ENCODE assay signal across 27 cellular contexts in genomic region chr7:133339772-133340171, GRCh38.
"Had no signal": no experiment of that assay in that cellular context is flagged by ENCODE, and none has a peak within 500 bp of the region (broad histone marks: within the 10 kb centered on the region; RNA-seq: fewer than 3 reads in every experiment).

No MANE protein-coding gene starts in this region.

- H3K27me3 ChIP-seq: brain microvascular endothelial cell, cardiac muscle cell had no signal

- H3K27me3 Mint-ChIP-seq: activated B cell treated with CpG ODN at 0.5 μM for 24 hours; activated CD4-positive, alpha-beta T cell treated with anti-CD3 and anti-CD28 coated beads, Interleukin-2, amount 10 ng/mL, durations not matched to agents 24 days and 14 days; activated CD8-positive, alpha-beta memory T cell treated with anti-CD3 and anti-CD28 coated beads, Interleukin-2, amount 10 ng/mL, durations not matched to agents 7 days and 5 days; activated naive CD8-positive, alpha-beta T cell; activated T-cell treated with anti-CD3 and anti-CD28 coated beads, Interleukin-2, amount 50 U/mL, for 24 hours had no signal

- H3K4me3 Mint-ChIP-seq: activated B cell treated with CpG ODN at 0.5 μM for 24 hours; activated CD4-positive, alpha-beta T cell treated with anti-CD3 and anti-CD28 coated beads, Interleukin-2, amount 10 ng/mL, durations not matched to agents 24 days and 14 days; activated CD8-positive, alpha-beta memory T cell treated with anti-CD3 and anti-CD28 coated beads, Interleukin-2, amount 10 ng/mL, durations not matched to agents 7 days and 5 days; activated naive CD4-positive, alpha-beta T cell treated with anti-CD3 and anti-CD28 coated beads for 36 hours; activated naive CD8-positive, alpha-beta T cell; activated T-cell treated with anti-CD3 and anti-CD28 coated beads, Interleukin-2, amount 50 U/mL, for 24 hours; activated T-helper 1 cell treated with anti-CD3 and anti-CD28 coated beads, Interleukin-12 subunit alpha, Interleukin-12 subunit beta, Interleukin-2, Interleukin-4 antibody, amounts not matched to agents 30 ng/mL and 10 ng/mL and 1 ng/mL, durations not matched to agents 14 hours and 24 hours and 36 hours; T-helper 1 cell treated with Interleukin-12 subunit alpha and Interleukin-12 subunit beta and Interleukin-4 antibody, amounts not matched to agents 30 μg/mL and 1 μg/mL, for 36 hours had no signal

- ATAC-seq: activated CD8-positive, alpha-beta memory T cell treated with anti-CD3 and anti-CD28 coated beads, Interleukin-2, amount 10 ng/mL, durations not matched to agents 7 days and 5 days; Panc1 had no signal

- H3K4me1 Mint-ChIP-seq: activated B cell treated with CpG ODN at 0.5 μM for 24 hours; activated CD8-positive, alpha-beta memory T cell treated with anti-CD3 and anti-CD28 coated beads, Interleukin-2, amount 10 ng/mL, durations not matched to agents 7 days and 5 days had no signal

- H3K27ac Mint-ChIP-seq: activated B cell treated with CpG ODN at 0.5 μM for 24 hours; activated CD4-positive, alpha-beta T cell treated with anti-CD3 and anti-CD28 coated beads, Interleukin-2, amount 10 ng/mL, durations not matched to agents 24 days and 14 days; activated CD8-positive, alpha-beta memory T cell treated with anti-CD3 and anti-CD28 coated beads, Interleukin-2, amount 10 ng/mL, durations not matched to agents 7 days and 5 days; activated naive CD4-positive, alpha-beta T cell treated with anti-CD3 and anti-CD28 coated beads for 36 hours; activated naive CD8-positive, alpha-beta T cell; activated T-cell treated with anti-CD3 and anti-CD28 coated beads, Interleukin-2, amount 50 U/mL, for 24 hours; activated T-helper 1 cell treated with anti-CD3 and anti-CD28 coated beads, Interleukin-12 subunit alpha, Interleukin-12 subunit beta, Interleukin-2, Interleukin-4 antibody, amounts not matched to agents 30 ng/mL and 10 ng/mL and 1 ng/mL, durations not matched to agents 14 hours and 24 hours and 36 hours; T-helper 1 cell treated with Interleukin-12 subunit alpha and Interleukin-12 subunit beta and Interleukin-4 antibody, amounts not matched to agents 30 μg/mL and 1 μg/mL, for 36 hours had no signal

- H3K36me3 ChIP-seq: brain microvascular endothelial cell, cardiac muscle cell had no signal

- H3K4me3 ChIP-seq: cardiac muscle cell had no signal

- DNase-seq: activated B cell treated with CpG ODN at 0.5 μM for 24 hours; activated CD4-positive, alpha-beta T cell treated with anti-CD3 and anti-CD28 coated beads for 1 hour; activated CD4-positive, alpha-beta T cell treated with anti-CD3 and anti-CD28 coated beads, Interleukin-2, amount 10 ng/mL, durations not matched to agents 24 days and 14 days; activated CD4-positive, alpha-beta T cell treated with anti-CD3 and anti-CD28 coated beads, Interleukin-2, amount 50 U/mL, for 48 hours; activated CD8-positive, alpha-beta memory T cell treated with anti-CD3 and anti-CD28 coated beads, Interleukin-2, amount 10 ng/mL, durations not matched to agents 7 days and 5 days; activated effector memory CD4-positive, alpha-beta T cell treated with Interleukin-2 at 50 U/mL for 16 hours; activated naive CD4-positive, alpha-beta T cell treated with anti-CD3 and anti-CD28 coated beads for 36 hours; activated T-cell treated with anti-CD3 and anti-CD28 coated beads, Interleukin-2, amount 50 U/mL, for 24 hours; amygdala; brain microvascular endothelial cell; KG1; NCI-H1092 treated with DMSO at 0.1 percent for 48 hours; NCI-H1436; NCI-H1694 treated with DMSO at 0.1 percent for 48 hours; NCI-H2029 treated with DMSO at 0.1 percent for 48 hours; NCI-H345; NCI-H510A; NCI-H526 treated with DMSO at 0.1 percent for 48 hours; NCI-H82; OCI-M1; SHP77 treated with DMSO at 0.1 percent for 48 hours had no signal

- H3K27ac ChIP-seq: brain microvascular endothelial cell, cardiac muscle cell, RWPE1 had no signal
